36 cellular contexts compared by ENCODE assay signal in genomic region chr19:8501547-8501946, GRCh38. TPM values are rescaled to one million over a fixed set of nuclear protein-coding genes. Genes with fewer than 3 reads are reported as not detected.
A peak's percentile ranks its signal among the peaks of the same experiment; 100 is the strongest.
DNase-seq lines count a peak whose midpoint lies in the region; ATAC-seq, FAIRE-seq and TF ChIP-seq lines count a peak whose summit lies in the region.
"Had no signal": no experiment of that assay in that cellular context is flagged by ENCODE, and none has a peak within 500 bp of the region (broad histone marks: within the 10 kb centered on the region; RNA-seq: fewer than 3 reads in every experiment).

No MANE protein-coding gene starts in this region.

- TF ChIP-seq EP300 in HepG2 (IDR thresholded peaks at IDR 0.05; ENCODE audit: low read depth in 2 of 2, low read length in 2 of 2), result no peak
- no peak for TF ChIP-seq EP300 in HepG2 (CRISPR knock-in tag; IDR thresholded peaks at IDR 0.05; ENCODE audit: borderline replicate concordance)

- H3K27ac ChIP-seq in HepG2 (ENCODE audit: extremely low read length, insufficient read depth, low read length), result no peak overlapping the region
- H3K27ac ChIP-seq in right lobe of liver, result no peak overlapping the region
- H3K27ac ChIP-seq in neuronal stem cell (replicated peaks; ENCODE audit: low read length), result no peak overlapping the region
- H3K27ac ChIP-seq in right atrium auricular region, result no peak overlapping the region
- H3K27ac ChIP-seq: coronary artery, left ventricle myocardium inferior, psoas muscle, transverse colon, VCaP had no signal

- ATAC-seq in HepG2 (no peak), right lobe of liver (no peak)
- no peak for ATAC-seq in activated T-helper 17 cell treated with anti-CD3 and anti-CD28 coated beads, Interleukin-2, amount 50 U/mL, for 72 hours (replicated peaks)
- ATAC-seq: esophagus mucosa, psoas muscle had no signal

- FAIRE-seq in HepG2 (lab: Jason Lieb, UNC), result no peak
- FAIRE-seq: islet of Langerhans, RCC 7860 had no signal

- H3K27ac Mint-ChIP-seq in activated T-helper 17 cell treated with anti-CD3 and anti-CD28 coated beads, Interleukin-2, amount 50 U/mL, for 72 hours, result no peak overlapping the region
- H3K27ac Mint-ChIP-seq: activated naive CD8-positive, alpha-beta T cell treated with anti-CD3 and anti-CD28 coated beads, Interleukin-2, amount 10 ng/mL, durations not matched to agents 7 days and 5 days; CD4-positive, alpha-beta T cell; stimulated activated effector memory CD8-positive, alpha-beta T cell treated with anti-CD3 and anti-CD28 coated beads, Interleukin-12 subunit alpha, Interleukin-12 subunit beta, amount 100 ng/mL, for 72 hours; T-helper 2 cell treated with Interferon-gamma antibody and Interleukin-4, amounts not matched to agents 5 μg/mL and 100 μg/mL, for 36 hours had no signal

- TF ChIP-seq POLR2A in HepG2 (IDR thresholded peaks at IDR 0.05; ENCODE audit: insufficient read depth in 1 of 2, low read depth in 2 of 2, low read length in 2 of 2), result no peak
- TF ChIP-seq POLR2A in right lobe of liver (IDR thresholded peaks at IDR 0.05), result no peak

- H4K20me1 ChIP-seq in HepG2 (ENCODE audit: insufficient read depth, low read length), result no peaks in the 10 kb centered on the region

- DNase-seq in HepG2 (ENCODE audit: low spot score) (no peak), right lobe of liver (no peak), adipocyte (ENCODE audit: low read depth) (no peak), neuronal stem cell (ENCODE audit: low spot score) (no peak), NCI-H2107 (lab: John Stamatoyannopoulos, UW) (no peak), right atrium auricular region (ENCODE audit: low spot score) (no peak), NCI-H187 treated with DMSO at 0.1 percent for 48 hours (lab: John Stamatoyannopoulos, UW) (no peak)
- DNase-seq: activated CD4-positive, alpha-beta T cell treated with anti-CD3 and anti-CD28 coated beads for 48 hours; activated CD8-positive, alpha-beta memory T cell treated with anti-CD3 and anti-CD28 coated beads for 24 hours; activated gamma-delta T cell; activated naive CD8-positive, alpha-beta T cell treated with anti-CD3 and anti-CD28 coated beads, Interleukin-2, amount 10 ng/mL, durations not matched to agents 7 days and 5 days; caudate nucleus; CD4-positive, alpha-beta T cell; DMS79 treated with DMSO at 0.1 percent for 48 hours; GDM1; HCEC 1CT; left ventricle myocardium inferior; MG63; naive B cell; NCI-H1417 treated with DMSO at 0.1 percent for 48 hours; NCI-H748 treated with DMSO at 0.1 percent for 48 hours; occipital lobe; psoas muscle; SHP77 treated with DMSO at 0.1 percent for 48 hours; transverse colon had no signal

- H4K91ac ChIP-seq in neuronal stem cell (ENCODE audit: low read depth, low read length, poor library complexity), result no peak overlapping the region

- H3K4me3 ChIP-seq in HepG2 (replicated peaks in 1 of 3; ENCODE audit: insufficient read depth in 1 of 3, low read depth in 2 of 3, low read length in 3 of 3) (no peak overlapping the region), right lobe of liver (no peak overlapping the region), adipocyte (ENCODE audit: low read length) (no peak overlapping the region), neuronal stem cell (ENCODE audit: low read length in 2 of 2) (no peak overlapping the region), right atrium auricular region (no peak overlapping the region)
- H3K4me3 ChIP-seq: coronary artery, left ventricle myocardium inferior, MG63, psoas muscle, transverse colon had no signal

- H3K36me3 Mint-ChIP-seq in activated T-helper 17 cell treated with anti-CD3 and anti-CD28 coated beads, Interleukin-2, amount 50 U/mL, for 72 hours (ENCODE audit: low read depth), result no peaks in the 10 kb centered on the region
- H3K36me3 Mint-ChIP-seq: activated naive CD8-positive, alpha-beta T cell treated with anti-CD3 and anti-CD28 coated beads, Interleukin-2, amount 10 ng/mL, durations not matched to agents 7 days and 5 days; naive B cell; stimulated activated effector memory CD8-positive, alpha-beta T cell treated with anti-CD3 and anti-CD28 coated beads, Interleukin-12 subunit alpha, Interleukin-12 subunit beta, amount 100 ng/mL, for 72 hours had no signal

- H2BK5ac ChIP-seq in neuronal stem cell (ENCODE audit: low read length), result no peak overlapping the region

- H3K18ac ChIP-seq in neuronal stem cell (ENCODE audit: low read length), result peak overlapping the region; percentile 61

- no TSS peak for BruUV-seq in HepG2 (replicated peaks; lab: Mats Ljungman, UMichigan)

- no peak overlapping the region for H4K8ac ChIP-seq in neuronal stem cell (ENCODE audit: low read depth, low read length)

- no peak overlapping the region for H2AK5ac ChIP-seq in neuronal stem cell (ENCODE audit: low read depth, low read length)

- H2AFZ ChIP-seq in HepG2 (ENCODE audit: low read length) (no peak overlapping the region), neuronal stem cell (ENCODE audit: low read length) (no peak overlapping the region)

- no peak for TF ChIP-seq CTCF in HepG2 (CRISPR knock-in tag; IDR thresholded peaks at IDR 0.05)
- no peak for TF ChIP-seq CTCF in right lobe of liver (IDR thresholded peaks at IDR 0.05)
- TF ChIP-seq CTCF in right atrium auricular region (IDR thresholded peaks at IDR 0.05), result no peak

- H3K9me3 ChIP-seq in HepG2 (ENCODE audit: low read length) (no peaks in the 10 kb centered on the region), right lobe of liver (no peaks in the 10 kb centered on the region), adipocyte (ENCODE audit: control insufficient read depth, low read length) (no peaks in the 10 kb centered on the region), neuronal stem cell (replicated peaks in 1 of 2; ENCODE audit: control insufficient read depth in 2 of 2, insufficient read depth in 1 of 2, low read depth in 1 of 2, low read length in 2 of 2) (no peaks in the 10 kb centered on the region), right atrium auricular region (no peaks in the 10 kb centered on the region)
- H3K9me3 ChIP-seq: left ventricle myocardium inferior, MG63, psoas muscle, transverse colon had no signal

- H3K4me2 ChIP-seq in HepG2 (ENCODE audit: low read depth, low read length), result no peak overlapping the region
- no peak overlapping the region for H3K4me2 ChIP-seq in neuronal stem cell (ENCODE audit: insufficient read depth, low read length, poor library complexity, severe bottlenecking)

- H3K36me3 ChIP-seq in HepG2 (replicated peaks in 1 of 2; ENCODE audit: control insufficient read depth in 1 of 2, insufficient read depth in 2 of 2, low read length in 2 of 2), result no peaks in the 10 kb centered on the region
- no peaks in the 10 kb centered on the region for H3K36me3 ChIP-seq in right lobe of liver
- H3K36me3 ChIP-seq in adipocyte (ENCODE audit: control insufficient read depth, insufficient read depth, low read length, severe bottlenecking), result no peaks in the 10 kb centered on the region
- no peaks in the 10 kb centered on the region for H3K36me3 ChIP-seq in neuronal stem cell (replicated peaks in 1 of 2; ENCODE audit: control insufficient read depth in 2 of 2, insufficient read depth in 2 of 2, low read length in 2 of 2)
- H3K36me3 ChIP-seq in right atrium auricular region, result no peaks in the 10 kb centered on the region
- H3K36me3 ChIP-seq: left ventricle myocardium inferior, MG63, transverse colon had no signal

- intact Hi-C loops in HepG2 (cut with micrococcal nuclease; ENCODE audit: unreplicated experiment) (no loop called here), right lobe of liver (cut with DNase I) (loop anchor here in 1 of 2 donors (10.0 kb wide), 1 partner anchor 97 kb away; no protein-coding TSS in a partner anchor)

- no peaks in the 10 kb centered on the region for H3K9me3 Mint-ChIP-seq in activated T-helper 17 cell treated with anti-CD3 and anti-CD28 coated beads, Interleukin-2, amount 50 U/mL, for 72 hours
- H3K9me3 Mint-ChIP-seq: activated naive CD8-positive, alpha-beta T cell treated with anti-CD3 and anti-CD28 coated beads, Interleukin-2, amount 10 ng/mL, durations not matched to agents 7 days and 5 days; CD4-positive, alpha-beta T cell; naive B cell; stimulated activated effector memory CD8-positive, alpha-beta T cell treated with anti-CD3 and anti-CD28 coated beads, Interleukin-12 subunit alpha, Interleukin-12 subunit beta, amount 100 ng/mL, for 72 hours; T-helper 2 cell treated with Interferon-gamma antibody and Interleukin-4, amounts not matched to agents 5 μg/mL and 100 μg/mL, for 36 hours had no signal

- peaks cover 4% of the 10 kb centered on the region for H3K4me1 Mint-ChIP-seq in activated T-helper 17 cell treated with anti-CD3 and anti-CD28 coated beads, Interleukin-2, amount 50 U/mL, for 72 hours

- H2BK15ac ChIP-seq in neuronal stem cell (ENCODE audit: low read length), result peak overlapping the region; percentile 90

- TF ChIP-seq RAD21 in HepG2 (CRISPR knock-in tag; IDR thresholded peaks at IDR 0.05), result no peak

- no peaks in the 10 kb centered on the region for H3K79me2 ChIP-seq in HepG2 (ENCODE audit: insufficient read depth, low read length)

- in situ Hi-C loops in HepG2 (cut with HindIII; ENCODE audit: extremely low pct_ligation_motif_present, low pct_unique_long_range_greater_than_20kb), result no loop called here

- H3K27me3 Mint-ChIP-seq in activated T-helper 17 cell treated with anti-CD3 and anti-CD28 coated beads, Interleukin-2, amount 50 U/mL, for 72 hours, result no peaks in the 10 kb centered on the region
- H3K27me3 Mint-ChIP-seq: CD4-positive, alpha-beta T cell had no signal

- WGBS in HepG2 (ENCODE audit: low lambda C conversion rate), result 17% methylated on average over 6 of the region's 6 CpGs
- WGBS in right lobe of liver (ENCODE audit: insufficient coverage, low coverage, low lambda C conversion rate, missing lambda C conversion rate), result 93% methylated on average over 2 of the region's 6 CpGs
- WGBS in neuronal stem cell (ENCODE audit: extremely low coverage in 2 of 2, insufficient read length in 2 of 2, insufficient replicate concordance in 1 of 2), 2 donors, result no CpG with 5 or more reads among the region's 6 CpGs

- H3K4me1 ChIP-seq in HepG2 (ENCODE audit: insufficient read depth, low read length) (peaks cover 35% of the 10 kb centered on the region), right lobe of liver (peaks cover 0 to 5% (median 0%) of the 10 kb centered on the region in 4 donors), adipocyte (ENCODE audit: control insufficient read depth, insufficient read depth, low read length) (peaks cover 7% of the 10 kb centered on the region), neuronal stem cell (ENCODE audit: control insufficient read depth in 2 of 2, insufficient read depth in 1 of 2, low read depth in 1 of 2, low read length in 2 of 2) (peaks cover 19 to 22% of the 10 kb centered on the region in 2 donors), right atrium auricular region (peaks cover 0 to 10% of the 10 kb centered on the region in 2 donors)

- no peak overlapping the region for H3K9ac ChIP-seq in HepG2 (ENCODE audit: insufficient read depth, low read depth, low read length)
- H3K9ac ChIP-seq in adipocyte (ENCODE audit: low read length), result peak overlapping the region; percentile 9
- H3K9ac ChIP-seq in neuronal stem cell (ENCODE audit: low read depth, low read length, poor library complexity), result no peak overlapping the region

- no peaks in the 10 kb centered on the region for H3K79me1 ChIP-seq in neuronal stem cell (ENCODE audit: low read depth, low read length)

- CTCF ChIA-PET in HepG2 (lab: Yijun Ruan, JAX; ENCODE audit: low intra/inter-chr PET ratio, low total read pairs), result no interaction called here

- H3K4me3 Mint-ChIP-seq in activated T-helper 17 cell treated with anti-CD3 and anti-CD28 coated beads, Interleukin-2, amount 50 U/mL, for 72 hours, result no peak overlapping the region
- H3K4me3 Mint-ChIP-seq: activated naive CD8-positive, alpha-beta T cell treated with anti-CD3 and anti-CD28 coated beads, Interleukin-2, amount 10 ng/mL, durations not matched to agents 7 days and 5 days; CD4-positive, alpha-beta T cell; naive B cell; stimulated activated effector memory CD8-positive, alpha-beta T cell treated with anti-CD3 and anti-CD28 coated beads, Interleukin-12 subunit alpha, Interleukin-12 subunit beta, amount 100 ng/mL, for 72 hours; T-helper 2 cell treated with Interferon-gamma antibody and Interleukin-4, amounts not matched to agents 5 μg/mL and 100 μg/mL, for 36 hours had no signal

- POLR2A ChIA-PET in HepG2 (lab: Yijun Ruan, JAX), result no interaction called here

- no peak overlapping the region for H3K4ac ChIP-seq in neuronal stem cell (ENCODE audit: low read length)

- H3K27me3 ChIP-seq in HepG2 (ENCODE audit: control insufficient read depth in 1 of 2, insufficient read depth in 2 of 2, low read length in 2 of 2) (peaks cover 2 to 28% of the 10 kb centered on the region in 2 experiments; a peak in 3 of 5 replicates), right lobe of liver (no peaks in the 10 kb centered on the region), adipocyte (replicated peaks; ENCODE audit: control insufficient read depth, insufficient read depth, low read length) (no peaks in the 10 kb centered on the region), neuronal stem cell (ENCODE audit: control insufficient read depth in 3 of 3, insufficient read depth in 3 of 3, low read depth in 1 of 3, low read length in 3 of 3) (no peaks in the 10 kb centered on the region), right atrium auricular region (no peaks in the 10 kb centered on the region)
- H3K27me3 ChIP-seq: MG63, transverse colon had no signal

- H2BK120ac ChIP-seq in neuronal stem cell (ENCODE audit: low read depth, low read length), result no peak overlapping the region

- no peak overlapping the region for H3K14ac ChIP-seq in neuronal stem cell (ENCODE audit: low read length)

- H3K23ac ChIP-seq in neuronal stem cell (ENCODE audit: low read depth, low read length, poor library complexity), result peak overlapping the region; percentile 17

- H2BK12ac ChIP-seq in neuronal stem cell (ENCODE audit: low read length), result no peak overlapping the region

RNA-seq across cellular contexts. Expression of gene PRAM1, which starts 0.9 kb away (rescaled TPM):
- total RNA-seq in HepG2 (2016; rRNA removed; fragmentation: Illumina TruSeq; extraction: Trizol), result not detected in 2 replicates
- not detected in 2 replicates for total RNA-seq in HepG2 (2016; cell fraction: cytosol; rRNA removed; fragmentation: Illumina TruSeq; extraction: Trizol; ENCODE audit: low read depth)
- not detected in 2 replicates for total RNA-seq in HepG2 (2016; cell fraction: insoluble cytoplasmic fraction; rRNA removed; fragmentation: Illumina TruSeq; extraction: Trizol)
- total RNA-seq in HepG2 (2016; cell fraction: membrane; rRNA removed; fragmentation: Illumina TruSeq; extraction: Trizol), result not detected in 2 replicates
- total RNA-seq in HepG2 (2016; cell fraction: nucleus; rRNA removed; fragmentation: Illumina TruSeq; extraction: Trizol), result not detected in 2 replicates
- polyA plus RNA-seq in HepG2 (2011; rRNA removed), result 0.03 TPM in 1 of 2 replicates, not detected in the other
- polyA plus RNA-seq in HepG2 (2011; cell fraction: cytosol; rRNA removed), result 0.03 TPM in 1 of 2 replicates, not detected in the other
- 0.33 and 0.35 TPM in 2 replicates for polyA plus RNA-seq in HepG2 (2011; cell fraction: nucleus; rRNA removed)
- polyA plus RNA-seq in HepG2 (2012), result 0.15 TPM in 1 of 2 replicates, not detected in the other
- not detected in 2 replicates for polyA plus RNA-seq in HepG2 (2016; cell fraction: cytosol; fragmentation: Illumina TruSeq; extraction: Trizol; ENCODE audit: low read depth)
- polyA plus RNA-seq in HepG2 (2016; cell fraction: insoluble cytoplasmic fraction; fragmentation: Illumina TruSeq; extraction: Trizol; ENCODE audit: low read depth), result not detected in 2 replicates
- polyA plus RNA-seq in HepG2 (2016; cell fraction: membrane; fragmentation: Illumina TruSeq; extraction: Trizol; ENCODE audit: low read depth), result not detected in 2 replicates
- not detected in 2 replicates for polyA plus RNA-seq in HepG2 (2016; cell fraction: nucleus; fragmentation: Illumina TruSeq; extraction: Trizol; ENCODE audit: insufficient read depth, low read depth)
- polyA minus RNA-seq in HepG2 (2011; rRNA and poly(A)+ RNA removed; ENCODE audit: low replicate concordance), result not detected in 2 replicates
- polyA minus RNA-seq in HepG2 (2011; cell fraction: cytosol; rRNA and poly(A)+ RNA removed), result not detected in 2 replicates
- polyA minus RNA-seq in HepG2 (2011; cell fraction: nucleus; rRNA and poly(A)+ RNA removed), result not detected in 2 replicates
- total RNA-seq in right lobe of liver, result 1 to 10 TPM in 5 of 6 experiments, under 1 TPM in 1; 0.74 to 3.3 (median 1.5) TPM
- 1.2 TPM for polyA plus RNA-seq in neuronal stem cell (2013, experiment 1 of 2)
- polyA plus RNA-seq in neuronal stem cell (2013, experiment 2 of 2), result 1.2 TPM
- total RNA-seq in right atrium auricular region, result under 1 TPM; 0.19 to 0.79 TPM
- total RNA-seq in activated T-helper 17 cell treated with anti-CD3 and anti-CD28 coated beads, Interleukin-2, amount 50 U/mL, for 72 hours, result 1 to 10 TPM; 1.1 to 2.9 TPM
- total RNA-seq: A172, fibroblast of villous mesenchyme, HT-29, occipital lobe had no signal

RNA-seq across cellular contexts. Expression of gene ZNF414, which starts 12.4 kb away (rescaled TPM):
- total RNA-seq in HepG2 (2016; rRNA removed; fragmentation: Illumina TruSeq; extraction: Trizol) (1.4 and 2.5 TPM in 2 replicates), right lobe of liver (10 to 100 TPM in 4 of 6 experiments, 1 to 10 TPM in 2; 9.5 to 17.4 (median 11.9) TPM), right atrium auricular region (10 to 100 TPM in 1 of 2 donors, 1 to 10 TPM in 1; 8.2 to 13.5 TPM)
- total RNA-seq in HepG2 (2016; cell fraction: cytosol; rRNA removed; fragmentation: Illumina TruSeq; extraction: Trizol; ENCODE audit: low read depth), result 2.2 and 2.4 TPM in 2 replicates
- total RNA-seq in HepG2 (2016; cell fraction: insoluble cytoplasmic fraction; rRNA removed; fragmentation: Illumina TruSeq; extraction: Trizol), result 2.7 and 2.8 TPM in 2 replicates
- 2.8 and 5.6 TPM in 2 replicates for total RNA-seq in HepG2 (2016; cell fraction: membrane; rRNA removed; fragmentation: Illumina TruSeq; extraction: Trizol)
- 3.3 and 3.4 TPM in 2 replicates for total RNA-seq in HepG2 (2016; cell fraction: nucleus; rRNA removed; fragmentation: Illumina TruSeq; extraction: Trizol)
- 2.8 and 4.0 TPM in 2 replicates for polyA plus RNA-seq in HepG2 (2011; rRNA removed)
- polyA plus RNA-seq in HepG2 (2011; cell fraction: cytosol; rRNA removed), result 1.9 and 2.9 TPM in 2 replicates
- 19.1 and 28.1 TPM in 2 replicates for polyA plus RNA-seq in HepG2 (2011; cell fraction: nucleus; rRNA removed)
- polyA plus RNA-seq in HepG2 (2012), result 5.5 and 7.5 TPM in 2 replicates
- polyA plus RNA-seq in HepG2 (2016; cell fraction: cytosol; fragmentation: Illumina TruSeq; extraction: Trizol; ENCODE audit: low read depth), result 8.4 and 9.5 TPM in 2 replicates
- 10.1 and 10.3 TPM in 2 replicates for polyA plus RNA-seq in HepG2 (2016; cell fraction: insoluble cytoplasmic fraction; fragmentation: Illumina TruSeq; extraction: Trizol; ENCODE audit: low read depth)
- polyA plus RNA-seq in HepG2 (2016; cell fraction: membrane; fragmentation: Illumina TruSeq; extraction: Trizol; ENCODE audit: low read depth), result 11.5 and 15.0 TPM in 2 replicates
- 20.2 and 25.1 TPM in 2 replicates for polyA plus RNA-seq in HepG2 (2016; cell fraction: nucleus; fragmentation: Illumina TruSeq; extraction: Trizol; ENCODE audit: insufficient read depth, low read depth)
- polyA minus RNA-seq in HepG2 (2011; rRNA and poly(A)+ RNA removed; ENCODE audit: low replicate concordance), result 2.0 and 7.2 TPM in 2 replicates
- 3.4 and 7.1 TPM in 2 replicates for polyA minus RNA-seq in HepG2 (2011; cell fraction: cytosol; rRNA and poly(A)+ RNA removed)
- polyA minus RNA-seq in HepG2 (2011; cell fraction: nucleus; rRNA and poly(A)+ RNA removed), result 2.6 and 4.6 TPM in 2 replicates
- polyA plus RNA-seq in neuronal stem cell (2013, experiment 1 of 2), result 32.3 TPM
- 33.4 TPM for polyA plus RNA-seq in neuronal stem cell (2013, experiment 2 of 2)
- 10 to 100 TPM; 18.4 to 19.1 TPM for total RNA-seq in activated T-helper 17 cell treated with anti-CD3 and anti-CD28 coated beads, Interleukin-2, amount 50 U/mL, for 72 hours

RNA-seq across cellular contexts. Expression of gene HNRNPM, which starts 56.8 kb away (rescaled TPM):
- total RNA-seq in HepG2 (2016; rRNA removed; fragmentation: Illumina TruSeq; extraction: Trizol) (102 and 144 TPM in 2 replicates), right lobe of liver (10 to 100 TPM; 31.8 to 82.5 (median 58.6) TPM), right atrium auricular region (10 to 100 TPM; 51.0 to 76.5 TPM)
- 28.1 and 31.3 TPM in 2 replicates for total RNA-seq in HepG2 (2016; cell fraction: cytosol; rRNA removed; fragmentation: Illumina TruSeq; extraction: Trizol; ENCODE audit: low read depth)
- total RNA-seq in HepG2 (2016; cell fraction: insoluble cytoplasmic fraction; rRNA removed; fragmentation: Illumina TruSeq; extraction: Trizol), result 105 and 130 TPM in 2 replicates
- total RNA-seq in HepG2 (2016; cell fraction: membrane; rRNA removed; fragmentation: Illumina TruSeq; extraction: Trizol), result 29.6 and 34.4 TPM in 2 replicates
- total RNA-seq in HepG2 (2016; cell fraction: nucleus; rRNA removed; fragmentation: Illumina TruSeq; extraction: Trizol), result 79.0 and 100 TPM in 2 replicates
- polyA plus RNA-seq in HepG2 (2011; rRNA removed), result 53.7 and 56.7 TPM in 2 replicates
- 57.0 and 126 TPM in 2 replicates for polyA plus RNA-seq in HepG2 (2011; cell fraction: cytosol; rRNA removed)
- polyA plus RNA-seq in HepG2 (2011; cell fraction: nucleus; rRNA removed), result 114 and 125 TPM in 2 replicates
- 107 and 138 TPM in 2 replicates for polyA plus RNA-seq in HepG2 (2012)
- polyA plus RNA-seq in HepG2 (2016; cell fraction: cytosol; fragmentation: Illumina TruSeq; extraction: Trizol; ENCODE audit: low read depth), result 12.0 and 13.3 TPM in 2 replicates
- 244 and 309 TPM in 2 replicates for polyA plus RNA-seq in HepG2 (2016; cell fraction: insoluble cytoplasmic fraction; fragmentation: Illumina TruSeq; extraction: Trizol; ENCODE audit: low read depth)
- polyA plus RNA-seq in HepG2 (2016; cell fraction: membrane; fragmentation: Illumina TruSeq; extraction: Trizol; ENCODE audit: low read depth), result 17.6 and 27.0 TPM in 2 replicates
- 181 and 202 TPM in 2 replicates for polyA plus RNA-seq in HepG2 (2016; cell fraction: nucleus; fragmentation: Illumina TruSeq; extraction: Trizol; ENCODE audit: insufficient read depth, low read depth)
- 64.5 and 120 TPM in 2 replicates for polyA minus RNA-seq in HepG2 (2011; rRNA and poly(A)+ RNA removed; ENCODE audit: low replicate concordance)
- polyA minus RNA-seq in HepG2 (2011; cell fraction: cytosol; rRNA and poly(A)+ RNA removed), result 53.3 and 60.8 TPM in 2 replicates
- 85.2 and 90.0 TPM in 2 replicates for polyA minus RNA-seq in HepG2 (2011; cell fraction: nucleus; rRNA and poly(A)+ RNA removed)
- polyA plus RNA-seq in neuronal stem cell (2013, experiment 1 of 2), result 112 TPM
- 111 TPM for polyA plus RNA-seq in neuronal stem cell (2013, experiment 2 of 2)
- total RNA-seq in activated T-helper 17 cell treated with anti-CD3 and anti-CD28 coated beads, Interleukin-2, amount 50 U/mL, for 72 hours, result 100 to 1,000 TPM; 155 to 289 TPM
